Comparison of ENCODE assay signal across 1 cellular context in genomic region chr22:40215266-40215665, GRCh38.
TF ChIP-seq lines count a peak whose summit lies in the region.

No MANE protein-coding gene starts in this region.

TF ChIP-seq in GM23338, 12 proteins besides CTCF, POLR2A, EP300 and RAD21 (continued from another document):
- TF ChIP-seq REST (IDR thresholded peaks at IDR 0.05; ENCODE audit: unreplicated experiment) (no peak), ETS1 (IDR thresholded peaks at IDR 0.05) (no peak), POLR2AphosphoS5 (IDR thresholded peaks at IDR 0.05; ENCODE audit: low read depth) (no peak)
